In genomic region chr3:159732172-159733111, GRCh38 we compare ENCODE assay signal across 9 cellular contexts.
DNase-seq lines count a peak whose midpoint lies in the region; TF ChIP-seq lines count a peak whose summit lies in the region.
"Had no signal": no experiment of that assay in that cellular context is flagged by ENCODE, and none has a peak within 500 bp of the region (broad histone marks: within the 10 kb centered on the region; RNA-seq: fewer than 3 reads in every experiment).

No MANE protein-coding gene starts in this region.

- intact Hi-C loops in breast epithelium (cut with DNase I; ENCODE audit: low total_unique reads), result no loop called here
- intact Hi-C loops in transverse colon (cut with DNase I; ENCODE audit: low total_unique reads), result no loop called here

- peak; percentile 6 for DNase-seq in DMS53 (lab: John Stamatoyannopoulos, UW)
- DNase-seq in DMS53 treated with DMSO at 0.1 percent for 48 hours (lab: John Stamatoyannopoulos, UW; ENCODE audit: unreplicated experiment), result no peak
- peak in 1 of 2 donors; percentile 47 for DNase-seq in breast epithelium (ENCODE audit: low spot score in 2 of 2)
- no peak for DNase-seq in transverse colon
- no peak for DNase-seq in mucosa of gallbladder (ENCODE audit: low spot score)
- no peak for DNase-seq in caudate nucleus (lab: John Stamatoyannopoulos, UW)
- no peak for DNase-seq in activated T-cell treated with anti-CD3 and anti-CD28 coated beads for 4 hours
- DNase-seq: effector CD8-positive, alpha-beta T cell had no signal

- peak overlapping the region; percentile 27 to 56 for H3K27ac ChIP-seq in breast epithelium
- H3K27ac ChIP-seq in iPS-20b (ENCODE audit: low read length), result peak overlapping the region; percentile 50
- H3K27ac ChIP-seq in transverse colon, result peak overlapping the region; percentile 11 to 60 (median 49)
- no peak overlapping the region for H3K27ac ChIP-seq in caudate nucleus (ENCODE audit: low read depth, low read length)

- H3K4me3 ChIP-seq in breast epithelium (peak overlapping the region in 2 of 3 donors; percentile 30 to 33), iPS-20b (ENCODE audit: low read length) (peak overlapping the region; percentile 74), transverse colon (peak overlapping the region in 3 of 4 donors; percentile 7 to 16 (median 12))

- no peak for TF ChIP-seq EP300 in transverse colon (IDR thresholded peaks at IDR 0.05; ENCODE audit: low read depth)

- TF ChIP-seq CTCF in breast epithelium (IDR thresholded peaks at IDR 0.05) (no peak), transverse colon (IDR thresholded peaks at IDR 0.05) (no peak)

- WGBS in transverse colon (ENCODE audit: low coverage in 1 of 2), 2 donors, result 0 to 38% methylated on average over 2 to 6 of the region's 6 CpGs

- no peaks in the 10 kb centered on the region for H3K9me3 ChIP-seq in breast epithelium
- H3K9me3 ChIP-seq in iPS-20b (ENCODE audit: insufficient read depth, low read depth, low read length), result no peaks in the 10 kb centered on the region
- H3K9me3 ChIP-seq in transverse colon, result no peaks in the 10 kb centered on the region

- H3K27me3 ChIP-seq in breast epithelium, result no peaks in the 10 kb centered on the region
- no peaks in the 10 kb centered on the region for H3K27me3 ChIP-seq in iPS-20b (ENCODE audit: insufficient read depth, low read length)
- H3K27me3 ChIP-seq in transverse colon, result no peaks in the 10 kb centered on the region

- H3K36me3 ChIP-seq in breast epithelium, result no peaks in the 10 kb centered on the region
- no peaks in the 10 kb centered on the region for H3K36me3 ChIP-seq in iPS-20b (ENCODE audit: insufficient read depth, low read depth, low read length)
- H3K36me3 ChIP-seq in transverse colon, result no peaks in the 10 kb centered on the region

- TF ChIP-seq POLR2A in breast epithelium (IDR thresholded peaks at IDR 0.05) (no peak), transverse colon (IDR thresholded peaks at IDR 0.05) (no peak)

- in situ Hi-C loops in transverse colon (cut with MboI; ENCODE audit: low pct_ligation_motif_present in 1 of 4, low pct_unique_long_range_greater_than_20kb in 1 of 4, low sequenced_read_pairs in 3 of 4), result no loop called here

- peak overlapping the region; percentile 77; the same call in 1 of the 2 replicates for H3K9ac ChIP-seq in iPS-20b (ENCODE audit: low read depth, low read length)

- H3K4me1 ChIP-seq in breast epithelium (no peaks in the 10 kb centered on the region), iPS-20b (ENCODE audit: insufficient read depth, low read length) (peaks cover 23% of the 10 kb centered on the region), transverse colon (peaks cover 0 to 15% (median 0%) of the 10 kb centered on the region in 4 donors)

Comparison
In these comparisons a context has a peak if more than half of its experiments do, and no peak if none do; other contexts are left out.
1. H3K4me3 ChIP-seq: peak in every context shown above with its lines; median percentile 74 in iPS-20b; 32 in breast epithelium; 12 in transverse colon.